8 cellular contexts compared by ENCODE assay signal in the genomic region with DNA sequence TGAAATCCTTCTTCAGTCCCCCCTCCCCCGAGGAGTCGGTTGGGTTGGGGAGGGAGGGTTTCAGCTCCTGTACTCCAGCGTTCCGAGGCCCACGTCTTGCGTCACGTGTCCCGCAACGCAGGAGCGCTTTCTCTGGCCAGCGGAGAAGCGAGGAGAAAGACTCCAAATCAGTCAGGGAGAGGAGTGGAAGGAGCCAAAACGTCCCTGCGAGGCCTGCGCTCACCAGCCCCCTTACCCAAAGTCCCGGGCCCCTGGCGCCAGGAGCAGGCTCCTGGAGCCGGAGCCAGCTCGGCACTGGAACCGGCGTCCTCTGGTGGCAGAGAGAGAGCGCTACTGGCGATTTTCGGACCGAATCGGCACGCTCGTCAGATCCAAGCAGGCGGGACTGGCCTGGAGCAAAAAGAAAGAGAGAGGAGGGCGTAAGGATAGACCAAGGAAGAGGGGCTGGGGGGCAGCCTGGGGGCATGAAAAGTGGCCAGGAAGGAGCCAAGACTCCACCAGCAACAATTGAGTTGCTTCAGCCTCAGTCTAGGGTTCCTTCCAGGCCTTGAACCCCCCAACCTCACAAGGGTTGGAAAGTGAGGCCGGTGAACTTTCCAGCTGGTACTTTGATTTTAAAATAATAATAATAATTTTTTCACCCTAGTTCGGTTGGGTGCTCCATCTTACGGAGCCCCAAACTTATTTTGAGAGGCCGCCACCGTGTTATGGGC. TPM values are rescaled to one million over a fixed set of nuclear protein-coding genes. Genes with fewer than 3 reads are reported as not detected.
DNase-seq lines count a peak whose midpoint lies in the region; ATAC-seq and TF ChIP-seq lines count a peak whose summit lies in the region.

A gene (plus strand): TSS at position 158 of the 713 bp plus-strand sequence.

- H3K27me3 Mint-ChIP-seq in activated T-helper 2 cell treated with anti-CD3 and anti-CD28 coated beads, Interferon-gamma antibody, Interleukin-2, Interleukin-4, amounts not matched to agents 10 μg/mL and 5 μg/mL and 100 μg/mL, durations not matched to agents 14 hours and 24 hours and 36 hours (ENCODE audit: low read depth): peaks cover 46% of the 10 kb centered on the region
- H3K27me3 Mint-ChIP-seq in nephron (ENCODE audit: low read depth): peaks cover 78% of the 10 kb centered on the region

- 36% methylated on average over 35 of the region's 35 CpGs for WGBS in thymus

- H3K4me1 Mint-ChIP-seq in activated T-helper 2 cell treated with anti-CD3 and anti-CD28 coated beads, Interferon-gamma antibody, Interleukin-2, Interleukin-4, amounts not matched to agents 10 μg/mL and 5 μg/mL and 100 μg/mL, durations not matched to agents 14 hours and 24 hours and 36 hours (ENCODE audit: low read depth): peaks cover 21% of the 10 kb centered on the region
- peaks cover 37% of the 10 kb centered on the region for H3K4me1 Mint-ChIP-seq in nephron

- no peak within 1 kb of the TSS for H3K27ac Mint-ChIP-seq in activated T-helper 2 cell treated with anti-CD3 and anti-CD28 coated beads, Interferon-gamma antibody, Interleukin-2, Interleukin-4, amounts not matched to agents 10 μg/mL and 5 μg/mL and 100 μg/mL, durations not matched to agents 14 hours and 24 hours and 36 hours
- H3K27ac Mint-ChIP-seq in nephron: no peak within 1 kb of the TSS

- H3K4me3 Mint-ChIP-seq in activated T-helper 2 cell treated with anti-CD3 and anti-CD28 coated beads, Interferon-gamma antibody, Interleukin-2, Interleukin-4, amounts not matched to agents 10 μg/mL and 5 μg/mL and 100 μg/mL, durations not matched to agents 14 hours and 24 hours and 36 hours (ENCODE audit: low read depth): peak within 1 kb of the TSS; percentile 90
- H3K4me3 Mint-ChIP-seq in nephron: peak within 1 kb of the TSS; percentile 88 to 96 (median 91)

- intact Hi-C loops in activated T-helper 2 cell treated with anti-CD3 and anti-CD28 coated beads, Interferon-gamma antibody, Interleukin-2, Interleukin-4, amounts not matched to agents 10 μg/mL and 5 μg/mL and 100 μg/mL, durations not matched to agents 14 hours and 24 hours and 36 hours (cut with micrococcal nuclease): loop anchor here (5.0 kb wide), 2 partner anchors 200 to 550 kb away; a partner anchor contains a TSS

- H3K36me3 ChIP-seq in thymus (ENCODE audit: control insufficient read depth, insufficient read depth): no peaks in the 10 kb centered on the region

- H3K9me3 ChIP-seq in thymus (ENCODE audit: control insufficient read depth): peaks cover 8% of the 10 kb centered on the region

- ATAC-seq in HG03378 (IDR thresholded peaks at IDR 0.05; ENCODE audit: unreplicated experiment): no peak

- DNase-seq in Daoy (ENCODE audit: low read depth) (peak; percentile 76), NCI-H460 (ENCODE audit: extremely low read depth, low read depth) (peak; percentile 66), foreskin fibroblast (peak; percentile 53 to 82), GF-D8 (lab: John Stamatoyannopoulos, UW) (no peak)
- DNase-seq in activated T-helper 2 cell treated with anti-CD3 and anti-CD28 coated beads, Interferon-gamma antibody, Interleukin-2, Interleukin-4, amounts not matched to agents 10 μg/mL and 5 μg/mL and 100 μg/mL, durations not matched to agents 14 hours and 24 hours and 36 hours (ENCODE audit: low spot score): peak; percentile 43

- H3K27me3 ChIP-seq in thymus (ENCODE audit: control insufficient read depth, insufficient read depth): peaks cover 37% of the 10 kb centered on the region

- no peaks in the 10 kb centered on the region for H3K4me1 ChIP-seq in thymus (ENCODE audit: control insufficient read depth, insufficient read depth, low read length)

- H3K9me3 Mint-ChIP-seq in activated T-helper 2 cell treated with anti-CD3 and anti-CD28 coated beads, Interferon-gamma antibody, Interleukin-2, Interleukin-4, amounts not matched to agents 10 μg/mL and 5 μg/mL and 100 μg/mL, durations not matched to agents 14 hours and 24 hours and 36 hours: no peaks in the 10 kb centered on the region
- peaks cover 7% of the 10 kb centered on the region for H3K9me3 Mint-ChIP-seq in nephron

- no peak within 1 kb of the TSS for H3K27ac ChIP-seq in thymus (ENCODE audit: low read depth)

- TF ChIP-seq CTCF in foreskin fibroblast (IDR thresholded peaks at IDR 0.05; ENCODE audit: low read depth, low read length): peak; percentile 72
- TF ChIP-seq CTCF in nephron (IDR thresholded peaks at IDR 0.05; ENCODE audit: unreplicated experiment in 3 of 3): peak; percentile 70 to 75 (median 73)

- no peaks in the 10 kb centered on the region for H3K36me3 Mint-ChIP-seq in activated T-helper 2 cell treated with anti-CD3 and anti-CD28 coated beads, Interferon-gamma antibody, Interleukin-2, Interleukin-4, amounts not matched to agents 10 μg/mL and 5 μg/mL and 100 μg/mL, durations not matched to agents 14 hours and 24 hours and 36 hours (ENCODE audit: low read depth)
- peaks cover 10% of the 10 kb centered on the region for H3K36me3 Mint-ChIP-seq in nephron (ENCODE audit: low read depth)

- H3K4me3 ChIP-seq in foreskin fibroblast (ENCODE audit: low read depth in 1 of 2, low read length in 2 of 2) (peak within 1 kb of the TSS; percentile 67 to 73), thymus (ENCODE audit: low read length) (peak within 1 kb of the TSS; percentile 46)

RNA-seq across cellular contexts. Expression of the gene that starts here (rescaled TPM):
- total RNA-seq in Daoy (2014; rRNA removed; shearing (Covaris generic)): 286 and 344 TPM in 2 replicates
- total RNA-seq in NCI-H460 (2014; rRNA removed; shearing (Covaris generic)): 1,255 and 1,261 TPM in 2 replicates
- polyA plus RNA-seq in NCI-H460 (2014; cell fraction: nucleus; rRNA removed): 606 and 680 TPM in 2 replicates
- 598 and 599 TPM in 2 replicates for total RNA-seq in activated T-helper 2 cell treated with anti-CD3 and anti-CD28 coated beads, Interferon-gamma antibody, Interleukin-2, Interleukin-4, amounts not matched to agents 10 μg/mL and 5 μg/mL and 100 μg/mL, durations not matched to agents 14 hours and 24 hours and 36 hours
- 700 TPM for polyA plus RNA-seq in thymus
